Comparison of ENCODE assay signal across 16 cellular contexts in the genomic region with DNA sequence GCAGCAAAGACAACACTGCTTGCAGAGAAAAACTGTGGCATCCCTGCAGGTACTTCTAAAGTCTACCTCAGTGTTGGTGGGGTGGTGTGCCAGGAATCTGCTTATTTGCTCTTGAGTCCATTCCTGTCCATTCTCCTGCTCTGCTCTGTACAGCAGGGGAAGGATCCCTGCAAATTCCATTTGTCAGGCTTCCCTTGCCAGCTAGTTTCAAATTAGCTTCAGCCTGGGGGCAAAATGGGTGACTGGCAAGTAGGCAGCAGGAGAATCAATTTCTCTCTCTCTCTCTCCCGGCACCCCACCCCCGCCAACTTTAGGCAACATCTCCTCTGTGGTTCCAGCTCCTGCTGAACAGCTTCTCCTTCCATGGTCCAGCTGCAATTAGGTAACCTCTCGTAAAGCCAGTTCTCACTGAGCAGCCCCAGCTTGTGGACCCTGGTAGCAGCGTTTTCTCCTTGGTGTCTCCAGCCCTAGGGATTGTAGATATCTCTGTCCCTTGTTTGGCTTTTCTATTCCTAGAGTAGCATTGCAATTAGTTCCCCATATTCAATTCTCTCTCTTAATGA.
"Had no signal": no experiment of that assay in that cellular context is flagged by ENCODE, and none has a peak within 500 bp of the region (broad histone marks: within the 10 kb centered on the region; RNA-seq: fewer than 3 reads in every experiment).

No MANE protein-coding gene starts in this region.

- ATAC-seq: activated CD8-positive, alpha-beta T cell treated with anti-CD3 and anti-CD28 coated beads, Interleukin-2, amount 10 ng/mL, durations not matched to agents 7 days and 5 days; naive thymus-derived CD8-positive, alpha-beta T cell had no signal

- H3K36me3 Mint-ChIP-seq: naive thymus-derived CD8-positive, alpha-beta T cell had no signal

- H3K27me3 ChIP-seq: breast epithelium, right atrium auricular region, stomach, vagina had no signal

- H3K9me3 Mint-ChIP-seq: activated T-helper 1 cell treated with anti-CD3 and anti-CD28 coated beads, Interleukin-12 subunit alpha, Interleukin-12 subunit beta, Interleukin-2, Interleukin-4 antibody, amounts not matched to agents 30 ng/mL and 10 ng/mL and 1 ng/mL, durations not matched to agents 14 hours and 24 hours and 36 hours; naive thymus-derived CD8-positive, alpha-beta T cell had no signal

- H3K27ac Mint-ChIP-seq: activated CD8-positive, alpha-beta T cell treated with anti-CD3 and anti-CD28 coated beads, Interleukin-2, amount 10 ng/mL, durations not matched to agents 7 days and 5 days; activated T-helper 1 cell treated with anti-CD3 and anti-CD28 coated beads, Interleukin-12 subunit alpha, Interleukin-12 subunit beta, Interleukin-2, Interleukin-4 antibody, amounts not matched to agents 30 ng/mL and 10 ng/mL and 1 ng/mL, durations not matched to agents 14 hours and 24 hours and 36 hours had no signal

- H3K9me3 ChIP-seq: breast epithelium, right atrium auricular region, stomach, vagina had no signal

- DNase-seq: activated CD8-positive, alpha-beta memory T cell treated with anti-CD3 and anti-CD28 coated beads, Interleukin-2, amount 50 U/mL, for 48 hours; activated CD8-positive, alpha-beta T cell treated with anti-CD3 and anti-CD28 coated beads, Interleukin-2, amount 10 ng/mL, durations not matched to agents 7 days and 5 days; activated naive CD4-positive, alpha-beta T cell; aorta; dermis blood vessel endothelial cell; hippocampal formation; kidney glomerular epithelial cell; naive thymus-derived CD8-positive, alpha-beta T cell; stimulated activated CD4-positive, alpha-beta T cell treated with anti-CD3 and anti-CD28 coated beads, Interleukin-4, amount 100 ng/mL, for 4 hours; stomach had no signal

- H3K4me3 Mint-ChIP-seq: activated CD8-positive, alpha-beta T cell treated with anti-CD3 and anti-CD28 coated beads, Interleukin-2, amount 10 ng/mL, durations not matched to agents 7 days and 5 days; activated T-helper 1 cell treated with anti-CD3 and anti-CD28 coated beads, Interleukin-12 subunit alpha, Interleukin-12 subunit beta, Interleukin-2, Interleukin-4 antibody, amounts not matched to agents 30 ng/mL and 10 ng/mL and 1 ng/mL, durations not matched to agents 14 hours and 24 hours and 36 hours; naive thymus-derived CD8-positive, alpha-beta T cell had no signal

- H3K27me3 Mint-ChIP-seq: naive thymus-derived CD8-positive, alpha-beta T cell had no signal

- H3K27ac ChIP-seq: breast epithelium, right atrium auricular region, skin epidermis, stomach, vagina, VCaP had no signal

- H3K36me3 ChIP-seq: breast epithelium, right atrium auricular region, stomach, vagina had no signal

- H3K4me3 ChIP-seq: breast epithelium, right atrium auricular region, skin epidermis, stomach, vagina had no signal
